ENCODE assay signal across 8 cellular contexts in genomic region chr11:65575568-65576231, GRCh38. TPM values are rescaled to one million over a fixed set of nuclear protein-coding genes. Genes with fewer than 3 reads are reported as not detected.
DNase-seq lines count a peak whose midpoint lies in the region; ATAC-seq, FAIRE-seq and TF ChIP-seq lines count a peak whose summit lies in the region.

Gene EHBP1L1 (plus strand): TSS chr11:65576053. CDS start chr11:65576303, 250 bp downstream.

- H3K36me3 Mint-ChIP-seq in H9 (ENCODE audit: insufficient read depth in 1 of 3, low read depth in 3 of 3), result peaks cover 3 to 7% (median 4%) of the 10 kb centered on the region in 3 experiments; a peak in 4 of 7 replicates
- peaks cover 5% of the 10 kb centered on the region for H3K36me3 Mint-ChIP-seq in neural crest cell (ENCODE audit: low read depth)

- FAIRE-seq in D721Med (lab: Jason Lieb, UNC), result no peak

- peaks cover 8% of the 10 kb centered on the region; the same call in 1 of the 2 replicates for H3K27me3 ChIP-seq in H9 (ENCODE audit: insufficient read depth, low read length)
- no peaks in the 10 kb centered on the region for H3K27me3 ChIP-seq in PC-9 (ENCODE audit: insufficient read depth, low read depth)
- H3K27me3 ChIP-seq in fibroblast of lung (ENCODE audit: control insufficient read depth, insufficient read depth, low read length), result no peaks in the 10 kb centered on the region
- H3K27me3 ChIP-seq in thoracic aorta (replicated peaks; ENCODE audit: insufficient read depth), result no peaks in the 10 kb centered on the region

- no peak for ATAC-seq in thoracic aorta (ENCODE audit: insufficient number of reproducible peaks, low FRiP score, low read depth)

- no peaks in the 10 kb centered on the region for H3K9me2 ChIP-seq in PC-9 (ENCODE audit: insufficient read depth)

- peak within 1 kb of the TSS; percentile 63 to 86 for H3K4me3 Mint-ChIP-seq in H9
- peak within 1 kb of the TSS; percentile 89 for H3K4me3 Mint-ChIP-seq in neural crest cell

- no peaks in the 10 kb centered on the region; the same call in 1 of the 2 replicates for H3K4me1 ChIP-seq in H9 (ENCODE audit: insufficient read depth, low read length)
- H3K4me1 ChIP-seq in PC-9 (replicated peaks; ENCODE audit: insufficient read depth), result peaks cover 55% of the 10 kb centered on the region
- H3K4me1 ChIP-seq in fibroblast of lung (ENCODE audit: control insufficient read depth, extremely low read depth, insufficient read depth, low read length), result peaks cover 46% of the 10 kb centered on the region
- H3K4me1 ChIP-seq in thoracic aorta (ENCODE audit: control insufficient read depth in 1 of 2, low read depth in 2 of 2), result peaks cover 37 to 59% of the 10 kb centered on the region in 2 donors

- no peak within 1 kb of the TSS for H2BK20ac ChIP-seq in H9 (ENCODE audit: low read depth, low read length, poor library complexity, severe bottlenecking)

- BruUV-seq in PC-9 (replicated peaks; lab: Mats Ljungman, UMichigan), result no TSS peak

- peaks cover 55% of the 10 kb centered on the region for H3F3A ChIP-seq in PC-9 (ENCODE audit: insufficient read depth, low read depth)

- H3K9me3 Mint-ChIP-seq in H9 (no peaks in the 10 kb centered on the region), neural crest cell (no peaks in the 10 kb centered on the region)

- no peak within 1 kb of the TSS for H4K91ac ChIP-seq in H9 (ENCODE audit: insufficient read length, low read depth, low read length)

- peak within 1 kb of the TSS; percentile 60 for H3K4me2 ChIP-seq in H9 (ENCODE audit: insufficient read depth, insufficient read length, low read length)
- peak within 1 kb of the TSS; percentile 98 for H3K4me2 ChIP-seq in PC-9
- H3K4me2 ChIP-seq in fibroblast of lung (ENCODE audit: extremely low read depth, insufficient read depth, low read length), result peak within 1 kb of the TSS; percentile 99

- no peak within 1 kb of the TSS; a peak in 1 of 7 replicates for H3K27ac Mint-ChIP-seq in H9
- no peak within 1 kb of the TSS for H3K27ac Mint-ChIP-seq in neural crest cell (ENCODE audit: unreplicated experiment)

- no peaks in the 10 kb centered on the region; the same call in 1 of the 2 replicates for H3K79me2 ChIP-seq in H9 (ENCODE audit: insufficient read depth, low read length)
- H3K79me2 ChIP-seq in PC-9 (ENCODE audit: low read depth), result peaks cover 47% of the 10 kb centered on the region
- peaks cover 33% of the 10 kb centered on the region for H3K79me2 ChIP-seq in fibroblast of lung (ENCODE audit: control insufficient read depth, insufficient read depth, low read length)

- no peak within 1 kb of the TSS for H3T11ph ChIP-seq in H9 (ENCODE audit: low read length)

- H4K5ac ChIP-seq in H9 (ENCODE audit: insufficient read length, low read depth, low read length), result no peak within 1 kb of the TSS

- H3K14ac ChIP-seq in H9 (ENCODE audit: insufficient read depth, low read length), result peak within 1 kb of the TSS; percentile 41; the same call in 1 of the 2 replicates

- no peak within 1 kb of the TSS for H3K56ac ChIP-seq in H9 (ENCODE audit: insufficient read length, low read depth, low read length)

- POLR2A ChIA-PET in PC-9 (lab: Charles Lee; ENCODE audit: unreplicated experiment), result interaction anchor here (0.6 to 1.0 kb wide), 3 partner anchors 40 to 300 kb away, joined by 8 to 46 read pairs (median 15); partner anchors contain the start of gene PCNX3

- no CpG with 5 or more reads among the region's 69 CpGs for WGBS in H9 (ENCODE audit: extremely low coverage, insufficient read length, low lambda C conversion rate)

- DNase-seq in H9 (no peak), PC-9 (peak in 1 of 2 experiments; percentile 80), fibroblast of lung (ENCODE audit: low read depth in 2 of 2) (peak; percentile 38 to 72), neural crest cell (ENCODE audit: low read depth, low spot score) (no peak), thoracic aorta (ENCODE audit: low spot score) (no peak), D721Med (ENCODE audit: insufficient read length, low spot score) (no peak)
- DNase-seq in activated T-cell treated with anti-CD3 and anti-CD28 coated beads, Interleukin-2, amount 50 U/mL, for 48 hours, result peak; percentile 80 to 86

- no peak within 1 kb of the TSS for H2BK12ac ChIP-seq in H9 (ENCODE audit: insufficient read length, low read depth, low read length)

- no peak within 1 kb of the TSS for H3K23ac ChIP-seq in H9 (ENCODE audit: insufficient read length, low read depth, low read length)

- H3K4me1 Mint-ChIP-seq in H9 (peaks cover 27 to 49% of the 10 kb centered on the region in 2 experiments), neural crest cell (peaks cover 56% of the 10 kb centered on the region)

- H2AFZ ChIP-seq in H9 (ENCODE audit: low read length) (no peak within 1 kb of the TSS), PC-9 (peak within 1 kb of the TSS; percentile 62; the same call in 1 of the 2 replicates), fibroblast of lung (ENCODE audit: low read length) (no peak within 1 kb of the TSS)

- H3K4me3 ChIP-seq in PC-9, result peak within 1 kb of the TSS; percentile 81
- H3K4me3 ChIP-seq in fibroblast of lung (replicated peaks in 1 of 4; ENCODE audit: control extremely low read depth in 1 of 4, insufficient read depth in 1 of 4, low read depth in 3 of 4, low read length in 4 of 4), result peak within 1 kb of the TSS; percentile 55 to 79 (median 60)
- H3K4me3 ChIP-seq in thoracic aorta, result peak within 1 kb of the TSS; percentile 93

- no peak within 1 kb of the TSS for H3K18ac ChIP-seq in H9 (ENCODE audit: insufficient read length, low read depth, low read length)

- no peak within 1 kb of the TSS for H2AK5ac ChIP-seq in H9 (ENCODE audit: insufficient read length, low read length)

- H2BK5ac ChIP-seq in H9 (ENCODE audit: insufficient read length, low read length), result no peak within 1 kb of the TSS

- no peak within 1 kb of the TSS for H2BK120ac ChIP-seq in H9 (ENCODE audit: low read depth, low read length, poor library complexity, severe bottlenecking)

- peaks cover 13% of the 10 kb centered on the region for H3K23me2 ChIP-seq in H9 (ENCODE audit: insufficient read length, low read depth, low read length, poor library complexity, severe bottlenecking)

- CTCF ChIA-PET in PC-9 (lab: Charles Lee), result interaction anchor here (0.6 kb wide), 1 partner anchor 17 kb away, joined by 12 read pairs; no protein-coding TSS in a partner anchor

- H4K8ac ChIP-seq in H9 (replicated peaks; ENCODE audit: insufficient read length, low read depth, low read length), result no peak within 1 kb of the TSS

- intact Hi-C loops in PC-9 (cut with micrococcal nuclease; ENCODE audit: unreplicated experiment), result no loop called here

- no peak for TF ChIP-seq CTCF in C4-2B (conservative IDR thresholded peaks at IDR 0.05)
- no peak for TF ChIP-seq CTCF in H9 (conservative IDR thresholded peaks at IDR 0.05)
- no peak for TF ChIP-seq CTCF in PC-9 (conservative IDR thresholded peaks at IDR 0.05)
- no peak for TF ChIP-seq CTCF in fibroblast of lung (conservative IDR thresholded peaks at IDR 0.05 in 1 of 2, IDR thresholded peaks at IDR 0.05 in 1 of 2; ENCODE audit: low read depth in 1 of 2, low read length in 2 of 2)
- TF ChIP-seq CTCF in neural crest cell (conservative IDR thresholded peaks at IDR 0.05), result no peak
- TF ChIP-seq CTCF in thoracic aorta (IDR thresholded peaks at IDR 0.05), result no peak
- TF ChIP-seq CTCF in D721Med (IDR thresholded peaks at IDR 0.05; ENCODE audit: insufficient read depth, missing control alignments), result no peak

- H4K20me1 ChIP-seq in H9 (ENCODE audit: control insufficient read depth, insufficient read depth, insufficient read length) (no peaks in the 10 kb centered on the region), PC-9 (ENCODE audit: insufficient read depth) (peaks cover 7% of the 10 kb centered on the region; the same call in 1 of the 2 replicates), fibroblast of lung (ENCODE audit: control insufficient read depth, extremely low read depth, insufficient read depth, low read length) (no peaks in the 10 kb centered on the region)

- H3K27me3 Mint-ChIP-seq in H9 (ENCODE audit: low read depth) (peaks cover 31% of the 10 kb centered on the region), neural crest cell (ENCODE audit: low read depth) (peaks cover 26% of the 10 kb centered on the region)

- no peak within 1 kb of the TSS; the same call in 1 of the 2 replicates for H2BK15ac ChIP-seq in H9 (ENCODE audit: low read depth, low read length)

- H3K9ac ChIP-seq in H9 (ENCODE audit: extremely low read depth, insufficient read length, low read length), result no peak within 1 kb of the TSS
- H3K9ac ChIP-seq in fibroblast of lung (ENCODE audit: insufficient read depth, low read length), result peak within 1 kb of the TSS; percentile 71

- no peak within 1 kb of the TSS for H3K4ac ChIP-seq in H9 (ENCODE audit: low read depth, low read length)

- no peaks in the 10 kb centered on the region; the same call in 1 of the 2 replicates for H3K36me3 ChIP-seq in PC-9 (ENCODE audit: low read depth)
- peaks cover 14% of the 10 kb centered on the region for H3K36me3 ChIP-seq in fibroblast of lung (ENCODE audit: control insufficient read depth, insufficient read depth, low read length)
- H3K36me3 ChIP-seq in thoracic aorta, result peaks cover 16% of the 10 kb centered on the region

- peaks cover 3% of the 10 kb centered on the region for H3K79me1 ChIP-seq in H9 (ENCODE audit: insufficient read depth, low read depth, low read length, poor library complexity, severe bottlenecking)

- H3K27ac ChIP-seq in C4-2B (peak within 1 kb of the TSS; percentile 84), H9 (ENCODE audit: insufficient read length, low read depth, low read length) (no peak within 1 kb of the TSS), PC-9 (peak within 1 kb of the TSS; percentile 52), fibroblast of lung (ENCODE audit: insufficient read depth, low read length) (peak within 1 kb of the TSS; percentile 80), thoracic aorta (peak within 1 kb of the TSS; percentile 96 to 97)

- no peaks in the 10 kb centered on the region for H3K9me3 ChIP-seq in H9 (ENCODE audit: control insufficient read depth, low read depth, low read length)
- H3K9me3 ChIP-seq in PC-9 (ENCODE audit: insufficient read depth, low read depth), result no peaks in the 10 kb centered on the region
- no peaks in the 10 kb centered on the region for H3K9me3 ChIP-seq in fibroblast of lung (ENCODE audit: control insufficient read depth, insufficient read depth, low read depth, low read length)
- no peaks in the 10 kb centered on the region for H3K9me3 ChIP-seq in thoracic aorta

RNA-seq across cellular contexts. Expression of gene EHBP1L1, which starts in this region (rescaled TPM):
- 13.8 and 14.5 TPM in 2 replicates for total RNA-seq in H9 (2021)
- total RNA-seq in PC-9 (2021), result 123 and 170 TPM in 2 replicates
- 46.5 and 53.5 TPM in 2 replicates for total RNA-seq in fibroblast of lung
- polyA plus RNA-seq in fibroblast of lung, result 12.4 and 12.8 TPM in 2 replicates
- 33.0 and 39.0 TPM in 2 replicates for polyA plus RNA-seq in fibroblast of lung (2012)
- polyA minus RNA-seq in fibroblast of lung (ENCODE audit: low replicate concordance), result 23.5 and 35.6 TPM in 2 replicates
- 13.6 and 15.3 TPM in 2 replicates for total RNA-seq in neural crest cell
- total RNA-seq in thoracic aorta, result 100 to 1,000 TPM; 286 to 395 TPM

Comparison
In these comparisons a context has a peak if more than half of its experiments do, and no peak if none do; other contexts are left out.
1. DNase-seq: peak in activated T-cell treated with anti-CD3 and anti-CD28 coated beads, Interleukin-2, amount 50 U/mL, for 48 hours (2 of 2) and fibroblast of lung (2 of 2); none in H9 (single experiment), neural crest cell (single experiment), thoracic aorta (single experiment) and D721Med (single experiment).
2. Peak in every context shown above with its lines, with median percentiles within 50 percentile points of each other: H3K4me2 ChIP-seq and H3K4me3 ChIP-seq.